In genomic region chr1:82185084-82185483, GRCh38 we compare ENCODE assay signal across 22 cellular contexts.
"Had no signal": no experiment of that assay in that cellular context is flagged by ENCODE, and none has a peak within 500 bp of the region (broad histone marks: within the 10 kb centered on the region; RNA-seq: fewer than 3 reads in every experiment).

No MANE protein-coding gene starts in this region.

- H3K9me3 ChIP-seq: ascending aorta, gastroesophageal sphincter, testis, transverse colon had no signal

- H3K27me3 Mint-ChIP-seq: activated B cell treated with CpG ODN at 0.5 μM for 24 hours; activated CD4-positive, alpha-beta T cell treated with anti-CD3 and anti-CD28 coated beads for 36 hours; activated naive CD8-positive, alpha-beta T cell treated with anti-CD3 and anti-CD28 coated beads for 36 hours; central memory CD8-positive, alpha-beta T cell had no signal

- ATAC-seq: activated CD4-positive, alpha-beta T cell treated with anti-CD3 and anti-CD28 coated beads for 36 hours; gastroesophageal sphincter; left colon; natural killer cell; right cardiac atrium had no signal

- DNase-seq: activated B cell treated with CpG ODN at 0.5 μM for 24 hours; activated CD4-positive, alpha-beta T cell treated with anti-CD3 and anti-CD28 coated beads for 36 hours; activated CD4-positive, alpha-beta T cell treated with anti-CD3 and anti-CD28 coated beads, Interleukin-2, amount 50 U/mL, for 4 hours; activated effector memory CD4-positive, alpha-beta T cell treated with Interleukin-2 at 50 U/mL for 16 hours; activated naive CD4-positive, alpha-beta T cell treated with anti-CD3 and anti-CD28 coated beads for 36 hours; activated naive CD8-positive, alpha-beta T cell treated with anti-CD3 and anti-CD28 coated beads for 36 hours; effector CD8-positive, alpha-beta T cell; head of caudate nucleus; hippocampal formation; kidney; left colon; natural killer cell; posterior cingulate gyrus; right cardiac atrium; stimulated activated CD4-positive, alpha-beta T cell treated with anti-CD3 and anti-CD28 coated beads, Interleukin-2, amount 100 ng/mL, for 48 hours; stimulated activated naive CD4-positive, alpha-beta T cell treated with Interleukin-2 at 50 U/mL for 16 hours; T-helper 2 cell; testis; transverse colon had no signal

- H3K9me3 Mint-ChIP-seq: activated B cell treated with CpG ODN at 0.5 μM for 24 hours; activated naive CD4-positive, alpha-beta T cell treated with anti-CD3 and anti-CD28 coated beads for 36 hours; activated naive CD8-positive, alpha-beta T cell treated with anti-CD3 and anti-CD28 coated beads for 36 hours; natural killer cell had no signal

- H3K4me1 Mint-ChIP-seq: activated B cell treated with CpG ODN at 0.5 μM for 24 hours; activated CD4-positive, alpha-beta T cell treated with anti-CD3 and anti-CD28 coated beads for 36 hours; activated naive CD8-positive, alpha-beta T cell treated with anti-CD3 and anti-CD28 coated beads for 36 hours; central memory CD8-positive, alpha-beta T cell; natural killer cell had no signal

- H3K4me1 ChIP-seq: testis, transverse colon had no signal

- H3K27me3 ChIP-seq: ascending aorta, gastroesophageal sphincter, testis, transverse colon had no signal

- H3K36me3 ChIP-seq: ascending aorta, gastroesophageal sphincter, transverse colon had no signal

- H3K4me3 Mint-ChIP-seq: activated B cell treated with CpG ODN at 0.5 μM for 24 hours; activated CD4-positive, alpha-beta T cell treated with anti-CD3 and anti-CD28 coated beads for 36 hours; activated naive CD4-positive, alpha-beta T cell treated with anti-CD3 and anti-CD28 coated beads for 36 hours; activated naive CD8-positive, alpha-beta T cell treated with anti-CD3 and anti-CD28 coated beads for 36 hours; central memory CD8-positive, alpha-beta T cell; natural killer cell had no signal

- H3K4me3 ChIP-seq: ascending aorta, gastroesophageal sphincter, testis, transverse colon had no signal

- H3K27ac Mint-ChIP-seq: activated B cell treated with CpG ODN at 0.5 μM for 24 hours; activated CD4-positive, alpha-beta T cell treated with anti-CD3 and anti-CD28 coated beads for 36 hours; activated naive CD4-positive, alpha-beta T cell treated with anti-CD3 and anti-CD28 coated beads for 36 hours; activated naive CD8-positive, alpha-beta T cell treated with anti-CD3 and anti-CD28 coated beads for 36 hours; natural killer cell had no signal

- H3K27ac ChIP-seq: ascending aorta, gastroesophageal sphincter, testis, transverse colon had no signal

- H3K36me3 Mint-ChIP-seq: activated naive CD8-positive, alpha-beta T cell treated with anti-CD3 and anti-CD28 coated beads for 36 hours; natural killer cell had no signal
